ENCODE assay signal across 13 cellular contexts in genomic region chr3:196504556-196504955, GRCh38. TPM values are rescaled to one million over a fixed set of nuclear protein-coding genes. Genes with fewer than 3 reads are reported as not detected.
DNase-seq lines count a peak whose midpoint lies in the region; ATAC-seq, FAIRE-seq and TF ChIP-seq lines count a peak whose summit lies in the region.
"Had no signal": no experiment of that assay in that cellular context is flagged by ENCODE, and none has a peak within 500 bp of the region (broad histone marks: within the 10 kb centered on the region; RNA-seq: fewer than 3 reads in every experiment).

No MANE protein-coding gene starts in this region.

- no peak for FAIRE-seq in pancreas (lab: Jason Lieb, UNC)

- H3K9ac ChIP-seq in KMS-11 (no peak overlapping the region), trophoblast cell (ENCODE audit: low read length) (no peak overlapping the region)

- H4K8ac ChIP-seq in trophoblast cell (ENCODE audit: low read depth, low read length), result peak overlapping the region; percentile 64

- no peak overlapping the region for H3K4me3 ChIP-seq in CD8-positive, alpha-beta memory T cell (ENCODE audit: low read length)
- H3K4me3 ChIP-seq in KMS-11 (IDR thresholded peaks at IDR 0.05; ENCODE audit: insufficient read depth, low read depth, low read length), result no peak overlapping the region
- no peak overlapping the region for H3K4me3 ChIP-seq in trophoblast cell (ENCODE audit: low read depth, low read length)
- no peak overlapping the region for H3K4me3 ChIP-seq in pancreas

- whole genome bisulfite sequencing in trophoblast cell (ENCODE audit: extremely low coverage, insufficient coverage, insufficient read length), result no CpG with 5 or more reads among the region's 6 CpGs
- 95 to 97% methylated on average over 6 of the region's 6 CpGs for WGBS in pancreas, 2 donors

- ATAC-seq in GM18502 (IDR thresholded peaks at IDR 0.05; ENCODE audit: poor library complexity, unreplicated experiment) (no peak), pancreas (no peak), GM19324 (IDR thresholded peaks at IDR 0.05; ENCODE audit: low FRiP score, unreplicated experiment) (no peak)

- H3K4ac ChIP-seq in trophoblast cell (ENCODE audit: low read depth, low read length), result no peak overlapping the region

- peaks cover 38% of the 10 kb centered on the region for H3K79me2 ChIP-seq in KMS-11 (ENCODE audit: insufficient read depth, low read depth)
- peaks cover 22% of the 10 kb centered on the region for H3K79me2 ChIP-seq in trophoblast cell (ENCODE audit: control insufficient read depth, insufficient read depth, low read length, poor library complexity)

- H3K4me2 ChIP-seq in KMS-11, result peak overlapping the region; percentile 97; the same call in 1 of the 2 replicates
- no peak overlapping the region for H3K4me2 ChIP-seq in trophoblast cell (ENCODE audit: low read length)

- H3K36me3 ChIP-seq in CD8-positive, alpha-beta memory T cell (ENCODE audit: insufficient read depth, low read length), result no peaks in the 10 kb centered on the region
- H3K36me3 ChIP-seq in KMS-11 (ENCODE audit: insufficient read depth) (no peaks in the 10 kb centered on the region), trophoblast cell (ENCODE audit: control insufficient read depth in 1 of 2, insufficient read depth in 2 of 2, low read length in 2 of 2) (no peaks in the 10 kb centered on the region), pancreas (no peaks in the 10 kb centered on the region)

- H2AFZ ChIP-seq in KMS-11 (ENCODE audit: low read depth), result peak overlapping the region; percentile 67; the same call in 1 of the 2 replicates
- peak overlapping the region; percentile 57 for H2AFZ ChIP-seq in trophoblast cell (ENCODE audit: insufficient read depth, low read length, poor library complexity)

- H3K23ac ChIP-seq in trophoblast cell (ENCODE audit: low read length), result no peak overlapping the region

- peaks cover 25% of the 10 kb centered on the region for H3K79me1 ChIP-seq in trophoblast cell (ENCODE audit: low read length)

- H4K91ac ChIP-seq in trophoblast cell (ENCODE audit: low read depth, low read length), result peak overlapping the region; percentile 86

- TF ChIP-seq CTCF in KMS-11 (conservative IDR thresholded peaks at IDR 0.05; ENCODE audit: low read depth, low read length) (no peak), pancreas (IDR thresholded peaks at IDR 0.05) (no peak), GM10248 (IDR thresholded peaks at IDR 0.05; ENCODE audit: control extremely low read depth, extremely low read depth, low read depth, missing control alignments) (no peak)

- intact Hi-C loops in dendritic cell treated with granulocyte-macrophage colony-stimulating factor and Interleukin-4, amounts not matched to agents 40 ng/mL and 50 ng/mL, for 4 days (cut with micrococcal nuclease), result no loop called here
- intact Hi-C loops in pancreas (cut with DNase I), result no loop called here

- peak overlapping the region; percentile 89 for H3K27ac ChIP-seq in CD8-positive, alpha-beta memory T cell (ENCODE audit: low read depth, low read length)
- no peak overlapping the region; the same call in 1 of the 2 replicates for H3K27ac ChIP-seq in KMS-11
- H3K27ac ChIP-seq in trophoblast cell (ENCODE audit: low read depth, low read length), result peak overlapping the region; percentile 81
- H3K27ac ChIP-seq in pancreas, result no peak overlapping the region

- H2AK5ac ChIP-seq in trophoblast cell (ENCODE audit: low read length), result peak overlapping the region; percentile 71

- H4K12ac ChIP-seq in trophoblast cell (ENCODE audit: low read depth, low read length), result peak overlapping the region; percentile 70

- no peaks in the 10 kb centered on the region for H3K9me3 ChIP-seq in CD8-positive, alpha-beta memory T cell (ENCODE audit: low read length)
- H3K9me3 ChIP-seq in trophoblast cell (ENCODE audit: insufficient read depth, low read depth, low read length) (no peaks in the 10 kb centered on the region), pancreas (no peaks in the 10 kb centered on the region)

- H3K27me3 ChIP-seq in CD8-positive, alpha-beta memory T cell (ENCODE audit: insufficient read depth, low read length, poor library complexity, severe bottlenecking), result no peaks in the 10 kb centered on the region
- H3K27me3 ChIP-seq in KMS-11 (ENCODE audit: insufficient read depth, low read depth) (no peaks in the 10 kb centered on the region; the same call in 1 of the 2 replicates), trophoblast cell (ENCODE audit: insufficient read depth, low read length) (no peaks in the 10 kb centered on the region), pancreas (no peaks in the 10 kb centered on the region)

- H2BK120ac ChIP-seq in trophoblast cell (ENCODE audit: insufficient read depth, low read length, poor library complexity), result peak overlapping the region; percentile 73

- H2BK12ac ChIP-seq in trophoblast cell (ENCODE audit: low read length), result peak overlapping the region; percentile 95

- peaks cover 11% of the 10 kb centered on the region for H4K20me1 ChIP-seq in KMS-11 (ENCODE audit: insufficient read depth)

- CTCF ChIA-PET in CD8-positive, alpha-beta memory T cell (lab: Charles Lee), result interaction anchor here (0.7 to 1.5 kb wide), 3 partner anchors 16 to 24 kb away, joined by 3 to 4 read pairs (median 3); no protein-coding TSS in a partner anchor
- CTCF ChIA-PET in GM10248 (lab: Yijun Ruan, JAX), result interaction anchor here (0.8 to 5.7 kb wide), 3 partner anchors 18 to 24 kb away, joined by 4 to 30 read pairs (median 6); no protein-coding TSS in a partner anchor

- peaks cover 21 to 35% (median 27%) of the 10 kb centered on the region in 3 donors for H3K4me1 Mint-ChIP-seq in CD8-positive, alpha-beta memory T cell
- H3K4me1 Mint-ChIP-seq in dendritic cell treated with granulocyte-macrophage colony-stimulating factor and Interleukin-4, amounts not matched to agents 40 ng/mL and 50 ng/mL, for 4 days (ENCODE audit: low read depth), result peaks cover 32% of the 10 kb centered on the region

- no peak for DNase-seq in CD8-positive, alpha-beta memory T cell
- no peak for DNase-seq in trophoblast cell
- no peak for DNase-seq in pancreas
- DNase-seq in GM10248 (ENCODE audit: extremely low spot score), result no peak
- DNase-seq: aorta, DMS79 treated with DMSO at 0.1 percent for 48 hours, NCI-H1048, NCI-H69 had no signal

- H3K36me3 Mint-ChIP-seq in CD8-positive, alpha-beta memory T cell, result peaks cover 0 to 31% (median 1%) of the 10 kb centered on the region in 3 donors
- H3K36me3 Mint-ChIP-seq in dendritic cell treated with granulocyte-macrophage colony-stimulating factor and Interleukin-4, amounts not matched to agents 40 ng/mL and 50 ng/mL, for 4 days (ENCODE audit: low read depth), result peaks cover 28% of the 10 kb centered on the region

- H3K27ac Mint-ChIP-seq in CD8-positive, alpha-beta memory T cell, result peak overlapping the region; percentile 14 to 95 (median 76)
- H3K27ac Mint-ChIP-seq in dendritic cell treated with granulocyte-macrophage colony-stimulating factor and Interleukin-4, amounts not matched to agents 40 ng/mL and 50 ng/mL, for 4 days, result peak overlapping the region; percentile 93

- peaks cover 16% of the 10 kb centered on the region for H3K4me1 ChIP-seq in CD8-positive, alpha-beta memory T cell (ENCODE audit: insufficient read depth, low read length)
- H3K4me1 ChIP-seq in KMS-11 (ENCODE audit: low read depth, poor library complexity, severe bottlenecking) (peaks cover 19% of the 10 kb centered on the region), trophoblast cell (ENCODE audit: control insufficient read depth in 1 of 2, insufficient read depth in 2 of 2, low read length in 2 of 2) (peaks cover 2% of the 10 kb centered on the region in 2 experiments), pancreas (peaks cover 0 to 2% (median 0%) of the 10 kb centered on the region in 3 donors)

- no peak overlapping the region for H3K18ac ChIP-seq in trophoblast cell (ENCODE audit: low read length)

- H3K4me3 Mint-ChIP-seq in CD8-positive, alpha-beta memory T cell, result peak overlapping the region; percentile 21 to 100 (median 98)
- H3K4me3 Mint-ChIP-seq in dendritic cell treated with granulocyte-macrophage colony-stimulating factor and Interleukin-4, amounts not matched to agents 40 ng/mL and 50 ng/mL, for 4 days, result no peak overlapping the region

- H3K9me3 Mint-ChIP-seq in CD8-positive, alpha-beta memory T cell, result peaks cover 0 to 8% (median 0%) of the 10 kb centered on the region in 5 donors
- peaks cover 10% of the 10 kb centered on the region for H3K9me3 Mint-ChIP-seq in dendritic cell treated with granulocyte-macrophage colony-stimulating factor and Interleukin-4, amounts not matched to agents 40 ng/mL and 50 ng/mL, for 4 days

- no peak overlapping the region for H2BK5ac ChIP-seq in trophoblast cell (ENCODE audit: low read depth, low read length, poor library complexity)

- peaks cover 0 to 3% of the 10 kb centered on the region in 2 donors for H3K27me3 Mint-ChIP-seq in CD8-positive, alpha-beta memory T cell
- no peaks in the 10 kb centered on the region for H3K27me3 Mint-ChIP-seq in dendritic cell treated with granulocyte-macrophage colony-stimulating factor and Interleukin-4, amounts not matched to agents 40 ng/mL and 50 ng/mL, for 4 days

- POLR2A ChIA-PET in CD8-positive, alpha-beta memory T cell (lab: Charles Lee), result interaction anchor here (0.6 kb wide), 1 partner anchor 187 kb away, joined by 3 read pairs; no protein-coding TSS in a partner anchor
- POLR2A ChIA-PET in GM10248 (lab: Yijun Ruan, JAX), result interaction anchor here (0.6 kb wide), 1 partner anchor 216 kb away, joined by 3 read pairs; no protein-coding TSS in a partner anchor

- peak overlapping the region; percentile 81 for H3K14ac ChIP-seq in trophoblast cell (ENCODE audit: low read length)

RNA-seq across cellular contexts. Expression of gene RNF168, which starts 1.0 kb away (rescaled TPM):
- total RNA-seq in CD8-positive, alpha-beta memory T cell, result 10 to 100 TPM; 29.8 to 31.1 TPM
- polyA plus RNA-seq in CD8-positive, alpha-beta memory T cell, result 12.9 TPM
- polyA plus RNA-seq in trophoblast cell (2013), result 16.5 and 17.0 TPM in 2 replicates
- total RNA-seq in pancreas, result 10 to 100 TPM in 1 of 6 donors, 1 to 10 TPM in 5; 6.0 to 10.8 (median 7.0) TPM
- 1 to 10 TPM; 3.2 to 4.5 TPM for polyA plus RNA-seq in pancreas

RNA-seq across cellular contexts. Expression of gene SMCO1, which starts 10.6 kb away (rescaled TPM):
- not detected for total RNA-seq in CD8-positive, alpha-beta memory T cell
- not detected for polyA plus RNA-seq in CD8-positive, alpha-beta memory T cell
- not detected in 2 replicates for polyA plus RNA-seq in trophoblast cell (2013)
- total RNA-seq in pancreas, result not detected
- polyA plus RNA-seq in pancreas, result under 1 TPM in 1 of 2 donors, not detected in 1; 0.05 TPM
- total RNA-seq: aorta, epithelial cell of proximal tubule had no signal
- polyA plus RNA-seq: aorta had no signal

Comparison
In these comparisons a context has a peak if more than half of its experiments do, and no peak if none do; other contexts are left out.
1. H3K27ac ChIP-seq: peak in CD8-positive, alpha-beta memory T cell (single experiment) and trophoblast cell (single experiment); none in KMS-11 (single experiment) and pancreas (0 of 4).